ENCODE assay signal across 22 cellular contexts in the genomic region with DNA sequence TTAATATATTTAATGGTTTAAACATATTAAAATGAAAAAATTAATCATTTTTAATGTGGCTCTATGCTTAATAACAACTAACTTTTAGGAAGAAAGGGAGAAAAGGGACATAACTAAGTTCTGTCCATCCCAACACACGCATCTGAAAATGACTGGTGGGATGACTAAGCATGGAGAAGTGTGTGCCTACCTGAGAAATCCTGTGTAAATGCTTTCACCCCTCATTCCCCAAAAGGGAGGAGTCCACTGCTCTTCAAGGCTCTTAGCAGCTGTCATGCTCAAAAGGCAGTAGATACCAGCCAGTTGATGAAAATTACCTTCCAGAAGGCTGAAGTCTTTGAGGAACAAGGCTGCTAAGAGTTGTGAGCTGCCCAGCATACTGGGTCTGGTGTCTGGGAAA.
"Had no signal": no experiment of that assay in that cellular context is flagged by ENCODE, and none has a peak within 500 bp of the region (broad histone marks: within the 10 kb centered on the region; RNA-seq: fewer than 3 reads in every experiment).

No MANE protein-coding gene starts in this region.

- DNase-seq: activated CD4-positive, alpha-beta T cell treated with anti-CD3 and anti-CD28 coated beads, Interleukin-2, amount 50 U/mL, for 4 hours; activated CD8-positive, alpha-beta memory T cell treated with anti-CD3 and anti-CD28 coated beads for 24 hours; activated CD8-positive, alpha-beta memory T cell treated with anti-CD3 and anti-CD28 coated beads, Interleukin-2, amount 50 U/mL, for 4 hours; activated T-cell treated with anti-CD3 and anti-CD28 coated beads, Interleukin-2, amount 50 U/mL, for 24 hours; brain microvascular endothelial cell; effector memory CD8-positive, alpha-beta T cell; heart right ventricle; left ventricle myocardium inferior; pancreas; sigmoid colon; stimulated activated CD4-positive, alpha-beta T cell treated with anti-CD3 and anti-CD28 coated beads, Interleukin-2, amount 100 ng/mL, for 48 hours; stimulated activated CD8-positive, alpha-beta memory T cell treated with anti-CD3 and anti-CD28 coated beads, Interleukin-4, amount 100 ng/mL, for 48 hours; stimulated activated naive B cell treated with anti-CD40 and anti-IgM and Interleukin-4, amounts not matched to agents 10 μg/mL and 1 μg/mL and 100 μg/mL, for 72 hours; T-helper 1 cell; T-helper 9 cell; transverse colon had no signal

- H3K27ac ChIP-seq: brain microvascular endothelial cell, neutrophil, vagina had no signal

- H3K4me3 ChIP-seq: ascending aorta, heart right ventricle, left ventricle myocardium inferior, pancreas, sigmoid colon, transverse colon, vagina had no signal

- H3K9me3 ChIP-seq: ascending aorta, heart right ventricle, left ventricle myocardium inferior, neutrophil, pancreas, sigmoid colon, transverse colon, vagina had no signal

- ATAC-seq: activated naive CD4-positive, alpha-beta T cell treated with anti-CD3 and anti-CD28 coated beads, Interleukin-2, amount 50 U/mL, for 72 hours; activated T-helper 17 cell treated with anti-CD3 and anti-CD28 coated beads, Interleukin-2, amount 50 U/mL, for 72 hours; effector memory CD8-positive, alpha-beta T cell; heart right ventricle; pancreas; stimulated activated naive B cell treated with anti-CD40 and anti-IgM and Interleukin-4, amounts not matched to agents 10 μg/mL and 1 μg/mL and 100 μg/mL, for 72 hours; WTC11 had no signal

- H3K36me3 ChIP-seq: ascending aorta, brain microvascular endothelial cell, heart right ventricle, left ventricle myocardium inferior, neutrophil, pancreas, sigmoid colon, transverse colon, vagina had no signal

- H3K27me3 ChIP-seq: ascending aorta, brain microvascular endothelial cell, heart right ventricle, neutrophil, pancreas, sigmoid colon, transverse colon, vagina had no signal
